ENCODE assay signal across 12 cellular contexts in genomic region chr1:201766117-201766863, GRCh38.
A peak's percentile ranks its signal among the peaks of the same experiment; 100 is the strongest.
DNase-seq lines count a peak whose midpoint lies in the region; ATAC-seq and TF ChIP-seq lines count a peak whose summit lies in the region.
"Had no signal": no experiment of that assay in that cellular context is flagged by ENCODE, and none has a peak within 500 bp of the region (broad histone marks: within the 10 kb centered on the region; RNA-seq: fewer than 3 reads in every experiment).

No MANE protein-coding gene starts in this region.

- H2BK15ac ChIP-seq in mesenchymal stem cell (ENCODE audit: low read depth, poor library complexity, severe bottlenecking), result no peak overlapping the region

- H3K27ac ChIP-seq in mesenchymal stem cell (ENCODE audit: low read length, poor library complexity, severe bottlenecking), result no peak overlapping the region
- H3K27ac ChIP-seq: neural progenitor cell had no signal

- peak; percentile 53 for DNase-seq in ACHN
- DNase-seq in LoVo (ENCODE audit: low spot score), result peak; percentile 4
- DNase-seq in cardiac fibroblast (ENCODE audit: low read depth in 2 of 2), result peak; percentile 95 to 98
- peak; percentile 76 for DNase-seq in mesenchymal stem cell
- DNase-seq in HT-29 (ENCODE audit: low spot score), result no peak
- no peak for DNase-seq in DMS79 (lab: John Stamatoyannopoulos, UW)
- DNase-seq: activated effector memory CD4-positive, alpha-beta T cell treated with anti-CD3 and anti-CD28 coated beads, Interleukin-2, amount 50 U/mL, for 16 hours; NCI-H2227 treated with DMSO at 0.1 percent for 48 hours; T-helper 17 cell had no signal

- H3K18ac ChIP-seq in mesenchymal stem cell (ENCODE audit: low read depth in 1 of 2, low read length in 2 of 2), result no peak overlapping the region

- ATAC-seq in GM18511 (IDR thresholded peaks at IDR 0.05; ENCODE audit: unreplicated experiment) (no peak), HG03045 (IDR thresholded peaks at IDR 0.05; ENCODE audit: unreplicated experiment) (no peak)
- ATAC-seq: T-helper 17 cell had no signal

- no peak overlapping the region for H2AFZ ChIP-seq in mesenchymal stem cell (ENCODE audit: low read depth, low read length)
- H2AFZ ChIP-seq: neural progenitor cell had no signal

- H3K9ac ChIP-seq in mesenchymal stem cell (ENCODE audit: low read length), result peak overlapping the region; percentile 64
- H3K9ac ChIP-seq: neural progenitor cell had no signal

- no peaks in the 10 kb centered on the region for H3K9me3 ChIP-seq in mesenchymal stem cell (ENCODE audit: control insufficient read depth, low read length)

- no peak overlapping the region for H2BK12ac ChIP-seq in mesenchymal stem cell (ENCODE audit: low read length in 2 of 2)

- no peak overlapping the region for H3K4me3 ChIP-seq in cardiac fibroblast (replicated peaks in 1 of 2; ENCODE audit: low read depth in 2 of 2, low read length in 2 of 2)
- H3K4me3 ChIP-seq in mesenchymal stem cell (ENCODE audit: insufficient read depth in 1 of 2, low read depth in 1 of 2, low read length in 2 of 2), result no peak overlapping the region
- H3K4me3 ChIP-seq: neural progenitor cell had no signal

- H4K8ac ChIP-seq in mesenchymal stem cell (ENCODE audit: low read length), result no peak overlapping the region

- in situ Hi-C loops in ACHN (cut with HindIII; ENCODE audit: low pct_ligation_motif_present, low pct_unique_long_range_greater_than_20kb, low sequenced_read_pairs), result no loop called here

- no peaks in the 10 kb centered on the region for H3K36me3 ChIP-seq in mesenchymal stem cell (ENCODE audit: control insufficient read depth in 1 of 2, insufficient read depth in 2 of 2, low read depth in 1 of 2, low read length in 2 of 2)

- H2BK120ac ChIP-seq in mesenchymal stem cell (ENCODE audit: low read depth, low read length), result no peak overlapping the region

- H2BK5ac ChIP-seq in mesenchymal stem cell (ENCODE audit: low read depth, low read length, poor library complexity, severe bottlenecking), result no peak overlapping the region

- no peaks in the 10 kb centered on the region for H3K27me3 ChIP-seq in mesenchymal stem cell (ENCODE audit: control insufficient read depth in 1 of 2, insufficient read depth in 1 of 2, low read length in 2 of 2)
- H3K27me3 ChIP-seq: neural progenitor cell had no signal

- peaks cover 11% of the 10 kb centered on the region for H3K4me1 ChIP-seq in mesenchymal stem cell (ENCODE audit: control insufficient read depth, insufficient read depth, low read depth, low read length)

- WGBS in mesenchymal stem cell, result 71% methylated on average over 6 of the region's 7 CpGs

- no peak overlapping the region for H3K4ac ChIP-seq in mesenchymal stem cell (ENCODE audit: low read depth in 1 of 2, low read length in 2 of 2)

- no peak overlapping the region for H3K23ac ChIP-seq in mesenchymal stem cell (ENCODE audit: low read length in 2 of 2)

- no peak overlapping the region for H2AK5ac ChIP-seq in mesenchymal stem cell (ENCODE audit: low read length, severe bottlenecking)

- no peak overlapping the region for H4K91ac ChIP-seq in mesenchymal stem cell (ENCODE audit: low read length)

- H3K79me1 ChIP-seq in mesenchymal stem cell (replicated peaks; ENCODE audit: low read length, poor library complexity, severe bottlenecking), result peaks cover 22% of the 10 kb centered on the region

- no peak overlapping the region for H3K4me2 ChIP-seq in mesenchymal stem cell (ENCODE audit: low read length, poor library complexity, severe bottlenecking)
- H3K4me2 ChIP-seq: neural progenitor cell had no signal

- H3K14ac ChIP-seq in mesenchymal stem cell (ENCODE audit: low read length in 2 of 2), result no peak overlapping the region

- TF ChIP-seq CTCF in cardiac fibroblast (IDR thresholded peaks at IDR 0.05; ENCODE audit: low read depth, low read length), result no peak

Comparison
In these comparisons a context has a peak if more than half of its experiments do, and no peak if none do; other contexts are left out.
1. DNase-seq: peak in ACHN (single experiment), LoVo (single experiment), cardiac fibroblast (2 of 2) and mesenchymal stem cell (single experiment); none in HT-29 (single experiment) and DMS79 (single experiment).